10 cellular contexts compared by ENCODE assay signal in the genomic region with DNA sequence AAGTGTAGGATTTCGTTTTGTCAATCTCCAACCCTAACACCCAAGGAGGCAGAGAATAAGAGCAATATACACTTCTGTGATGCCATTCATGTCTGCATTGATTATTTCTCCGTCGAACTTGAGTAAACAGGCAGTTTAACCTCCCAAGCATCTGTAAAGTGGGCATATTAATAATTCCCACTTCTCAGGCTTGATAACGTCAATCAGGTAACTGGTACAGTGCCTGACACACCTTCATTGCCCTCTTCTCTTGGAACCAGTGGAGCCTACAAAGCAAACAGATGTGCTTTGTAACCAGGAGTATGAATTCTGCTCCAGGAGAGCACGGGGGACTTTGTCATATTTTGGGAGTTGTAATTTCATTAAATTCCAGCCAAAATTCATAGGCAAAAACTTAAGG. TPM values are rescaled to one million over a fixed set of nuclear protein-coding genes. Genes with fewer than 3 reads are reported as not detected.
DNase-seq lines count a peak whose midpoint lies in the region; ATAC-seq, FAIRE-seq and TF ChIP-seq lines count a peak whose summit lies in the region.
"Had no signal": no experiment of that assay in that cellular context is flagged by ENCODE, and none has a peak within 500 bp of the region (broad histone marks: within the 10 kb centered on the region; RNA-seq: fewer than 3 reads in every experiment).

No MANE protein-coding gene starts in this region.

- no peaks in the 10 kb centered on the region for H3K27me3 ChIP-seq in cardiac muscle cell
- no peaks in the 10 kb centered on the region for H3K27me3 ChIP-seq in astrocyte (ENCODE audit: insufficient read depth, low read length)
- H3K27me3 ChIP-seq in lower lobe of right lung (ENCODE audit: low read depth): no peaks in the 10 kb centered on the region
- no peaks in the 10 kb centered on the region for H3K27me3 ChIP-seq in upper lobe of right lung
- H3K27me3 ChIP-seq in foreskin keratinocyte: peaks cover 7% of the 10 kb centered on the region
- H3K27me3 ChIP-seq: SJSA1 had no signal

- no peak for DNase-seq in cardiac muscle cell (ENCODE audit: low read depth in 1 of 2, low spot score in 1 of 2)
- DNase-seq in left ventricle myocardium superior: no peak
- no peak for DNase-seq in astrocyte (ENCODE audit: low read depth)
- DNase-seq in lower lobe of right lung: no peak
- DNase-seq in upper lobe of right lung: no peak
- DNase-seq in foreskin keratinocyte: no peak
- DNase-seq in NCI-H2029 treated with DMSO at 0.1 percent for 48 hours (lab: John Stamatoyannopoulos, UW): no peak

- H3K4me3 ChIP-seq in cardiac muscle cell (peak overlapping the region; percentile 19), astrocyte (ENCODE audit: insufficient read depth, low read depth, low read length) (peak overlapping the region; percentile 52), lower lobe of right lung (peak overlapping the region; percentile 54), upper lobe of right lung (peak overlapping the region; percentile 45)

- H3K4me1 Mint-ChIP-seq in astrocyte (ENCODE audit: low read depth, unreplicated experiment): peaks cover 11% of the 10 kb centered on the region

- no peaks in the 10 kb centered on the region for H3K36me3 Mint-ChIP-seq in astrocyte (ENCODE audit: low read depth, unreplicated experiment)

- intact Hi-C loops in left ventricle myocardium superior (cut with micrococcal nuclease): no loop called here
- intact Hi-C loops in lower lobe of right lung (cut with DNase I): no loop called here
- intact Hi-C loops in upper lobe of right lung (cut with DNase I): no loop called here

- H3K4me2 ChIP-seq in astrocyte (ENCODE audit: low read length): peak overlapping the region; percentile 83

- no peaks in the 10 kb centered on the region for H4K20me1 ChIP-seq in astrocyte (ENCODE audit: insufficient read depth, low read length)

- ATAC-seq in left ventricle myocardium superior (no peak), lower lobe of right lung (no peak), upper lobe of right lung (no peak), foreskin keratinocyte (no peak), HG03045 (IDR thresholded peaks at IDR 0.05; ENCODE audit: unreplicated experiment) (no peak)

- H3K27ac Mint-ChIP-seq in astrocyte (ENCODE audit: unreplicated experiment): no peak overlapping the region

- no peaks in the 10 kb centered on the region for H3K9me3 Mint-ChIP-seq in astrocyte (ENCODE audit: unreplicated experiment)

- no peak for TF ChIP-seq CTCF in cardiac muscle cell (IDR thresholded peaks at IDR 0.05; ENCODE audit: low read depth, low read length)
- no peak for TF ChIP-seq CTCF in astrocyte (IDR thresholded peaks at IDR 0.05; ENCODE audit: insufficient read depth, low read depth, low read length)
- TF ChIP-seq CTCF in lower lobe of right lung (IDR thresholded peaks at IDR 0.05): no peak
- no peak for TF ChIP-seq CTCF in upper lobe of right lung (IDR thresholded peaks at IDR 0.05)
- no peak for TF ChIP-seq CTCF in foreskin keratinocyte (conservative IDR thresholded peaks at IDR 0.05)

- peaks cover 8% of the 10 kb centered on the region for H3K27me3 Mint-ChIP-seq in astrocyte (ENCODE audit: low read depth, unreplicated experiment)

- H3K4me3 Mint-ChIP-seq in astrocyte (ENCODE audit: unreplicated experiment): peak overlapping the region; percentile 77

- no peak for FAIRE-seq in astrocyte (lab: Jason Lieb, UNC)

- no peaks in the 10 kb centered on the region for H3K79me2 ChIP-seq in astrocyte (ENCODE audit: insufficient read depth, low read length)

- H3K36me3 ChIP-seq in cardiac muscle cell (no peaks in the 10 kb centered on the region), astrocyte (ENCODE audit: insufficient read depth, low read length) (no peaks in the 10 kb centered on the region), lower lobe of right lung (no peaks in the 10 kb centered on the region), upper lobe of right lung (no peaks in the 10 kb centered on the region)
- H3K36me3 ChIP-seq: SJSA1 had no signal

- no peak overlapping the region for H3K9ac ChIP-seq in astrocyte (ENCODE audit: low read length)

- H3K4me1 ChIP-seq in cardiac muscle cell (ENCODE audit: low read depth) (no peaks in the 10 kb centered on the region), astrocyte (ENCODE audit: insufficient read depth, low read length) (no peaks in the 10 kb centered on the region), lower lobe of right lung (peaks cover 13% of the 10 kb centered on the region), upper lobe of right lung (peaks cover 8% of the 10 kb centered on the region), foreskin keratinocyte (no peaks in the 10 kb centered on the region)

- H3K9me3 ChIP-seq in cardiac muscle cell (ENCODE audit: low read depth): no peaks in the 10 kb centered on the region
- H3K9me3 ChIP-seq in astrocyte (ENCODE audit: insufficient read depth, low read depth, low read length): no peaks in the 10 kb centered on the region
- H3K9me3 ChIP-seq in lower lobe of right lung: no peaks in the 10 kb centered on the region
- H3K9me3 ChIP-seq in upper lobe of right lung: no peaks in the 10 kb centered on the region
- H3K9me3 ChIP-seq: SJSA1 had no signal

- H3K27ac ChIP-seq in cardiac muscle cell (no peak overlapping the region), astrocyte (ENCODE audit: low read depth, low read length) (no peak overlapping the region), lower lobe of right lung (no peak overlapping the region), upper lobe of right lung (no peak overlapping the region), foreskin keratinocyte (no peak overlapping the region)
- H3K27ac ChIP-seq: epithelial cell of prostate, SJSA1 had no signal

- peak overlapping the region; percentile 89 for H2AFZ ChIP-seq in astrocyte (ENCODE audit: low read depth, low read length)

RNA-seq across cellular contexts. Expression of a gene that starts 32.5 kb away (rescaled TPM):
- total RNA-seq in cardiac muscle cell (5.0 and 10.4 TPM in 2 replicates), left ventricle myocardium superior (5.2 TPM), astrocyte (3.1 and 5.3 TPM in 2 replicates), lower lobe of right lung (47.7 TPM), upper lobe of right lung (47.6 TPM), foreskin keratinocyte (1.8 and 2.2 TPM in 2 replicates)
- polyA plus RNA-seq in cardiac muscle cell (3.5 and 6.7 TPM in 2 replicates), foreskin keratinocyte (0.72 and 0.87 TPM in 2 replicates)
